In genomic region chr13:99990045-99990977, GRCh38 we compare ENCODE assay signal across 14 cellular contexts. TPM values are rescaled to one million over a fixed set of nuclear protein-coding genes. Genes with fewer than 3 reads are reported as not detected.
A peak's percentile ranks its signal among the peaks of the same experiment; 100 is the strongest.
DNase-seq lines count a peak whose midpoint lies in the region; ATAC-seq, FAIRE-seq and TF ChIP-seq lines count a peak whose summit lies in the region.
"Had no signal": no experiment of that assay in that cellular context is flagged by ENCODE, and none has a peak within 500 bp of the region (broad histone marks: within the 10 kb centered on the region; RNA-seq: fewer than 3 reads in every experiment).

No MANE protein-coding gene starts in this region.

- H2AFZ ChIP-seq in SK-N-SH (ENCODE audit: low read depth) (no peak overlapping the region), H1 (ENCODE audit: low read length) (no peak overlapping the region), neuronal stem cell (ENCODE audit: low read length) (no peak overlapping the region)

- CTCF ChIA-PET in SK-N-SH (lab: Yijun Ruan, JAX) (interaction anchor here (1.1 to 1.5 kb wide), 3 partner anchors 8 to 521 kb away, joined by 3 to 4 read pairs (median 3); partner anchors contain the start of gene ZIC2), H1 (lab: Charles Lee; ENCODE audit: partially characterized antibody) (interaction anchor here (0.5 to 2.5 kb wide), 14 partner anchors 8 to 525 kb away, joined by 3 to 10 read pairs (median 4); no protein-coding TSS in a partner anchor)

- ATAC-seq in HG03571 (IDR thresholded peaks at IDR 0.05; ENCODE audit: unreplicated experiment): no peak

- H4K5ac ChIP-seq in H1 (ENCODE audit: insufficient read length, low read depth, low read length): peak overlapping the region; percentile 63

- H3K23me2 ChIP-seq in H1 (ENCODE audit: low read depth, low read length): peaks cover 22% of the 10 kb centered on the region; the same call in 1 of the 2 replicates

- H2BK15ac ChIP-seq in H1 (ENCODE audit: low read length) (peak overlapping the region; percentile 100; the same call in 1 of the 2 replicates), neuronal stem cell (ENCODE audit: low read length) (no peak overlapping the region)

- peak overlapping the region; percentile 100 for H2BK12ac ChIP-seq in H1 (ENCODE audit: low read depth, low read length)
- H2BK12ac ChIP-seq in neuronal stem cell (ENCODE audit: low read length): peak overlapping the region; percentile 51

- H4K20me1 ChIP-seq in SK-N-SH (ENCODE audit: insufficient read depth) (peaks cover 12% of the 10 kb centered on the region; the same call in 1 of the 2 replicates), H1 (replicated peaks in 1 of 2; ENCODE audit: control insufficient read depth in 1 of 2, insufficient read depth in 2 of 2, low read length in 2 of 2) (peaks cover 1 to 2% of the 10 kb centered on the region in 2 experiments)

- H3F3A ChIP-seq in SK-N-SH (replicated peaks; ENCODE audit: insufficient read depth): peaks cover 8% of the 10 kb centered on the region

- POLR2A ChIA-PET in SK-N-SH (lab: Yijun Ruan, JAX): no interaction called here
- POLR2A ChIA-PET in H1 (lab: Charles Lee; ENCODE audit: partially characterized antibody): interaction anchor here (0.7 to 10.0 kb wide), 9 partner anchors 7 to 332 kb away, joined by 3 to 145 read pairs (median 6); partner anchors contain the start of genes ZIC2 and ZIC5

- H3K14ac ChIP-seq in H1 (ENCODE audit: insufficient read length) (no peak overlapping the region), neuronal stem cell (ENCODE audit: low read length) (peak overlapping the region; percentile 57)

- H3K9me3 ChIP-seq in SK-N-SH (no peaks in the 10 kb centered on the region), H1 (ENCODE audit: insufficient read depth in 2 of 2, low read depth in 1 of 2, low read length in 1 of 2) (no peaks in the 10 kb centered on the region), neuronal stem cell (replicated peaks in 1 of 2; ENCODE audit: control insufficient read depth in 2 of 2, insufficient read depth in 1 of 2, low read depth in 1 of 2, low read length in 2 of 2) (peaks cover 0 to 3% of the 10 kb centered on the region in 2 donors)

- H3K9me2 ChIP-seq in SK-N-SH: no peaks in the 10 kb centered on the region

- TF ChIP-seq POLR2A in H1 (IDR thresholded peaks at IDR 0.05; ENCODE audit: control extremely low read depth in 1 of 2, low read depth in 2 of 2, low read length in 2 of 2): no peak

- peak overlapping the region; percentile 99 for H4K91ac ChIP-seq in H1 (replicated peaks; ENCODE audit: insufficient read length, low read length)
- H4K91ac ChIP-seq in neuronal stem cell (ENCODE audit: low read depth, low read length, poor library complexity): no peak overlapping the region

- peak overlapping the region; percentile 99; the same call in 1 of the 2 replicates for H2BK20ac ChIP-seq in H1 (ENCODE audit: low read length)

- H2BK5ac ChIP-seq in H1 (ENCODE audit: low read depth, low read length) (peak overlapping the region; percentile 93; the same call in 1 of the 2 replicates), neuronal stem cell (ENCODE audit: low read length) (no peak overlapping the region)

- H4K8ac ChIP-seq in H1 (ENCODE audit: extremely low read depth, insufficient read depth, low read length) (no peak overlapping the region; the same call in 1 of the 2 replicates), neuronal stem cell (ENCODE audit: low read depth, low read length) (no peak overlapping the region)

- H2BK120ac ChIP-seq in H1 (replicated peaks; ENCODE audit: low read depth, low read length): peak overlapping the region; percentile 84
- no peak overlapping the region for H2BK120ac ChIP-seq in neuronal stem cell (ENCODE audit: low read depth, low read length)

- WGBS in SK-N-SH (ENCODE audit: low lambda C conversion rate): 11% methylated on average over 42 of the region's 43 CpGs
- 5% methylated on average over 42 of the region's 43 CpGs; no CpG with 5 or more reads in 1 of the 2 experiments for WGBS in H1 (ENCODE audit: extremely low coverage in 1 of 2, insufficient coverage in 1 of 2, insufficient read length in 1 of 2, insufficient replicate concordance in 2 of 2, low coverage in 1 of 2, low lambda C conversion rate in 2 of 2, missing lambda C conversion rate in 1 of 2), 2 experiments
- WGBS in neuronal stem cell (ENCODE audit: extremely low coverage in 2 of 2, insufficient read length in 2 of 2, insufficient replicate concordance in 1 of 2), 2 donors: no CpG with 5 or more reads among the region's 43 CpGs

- H3K27me3 ChIP-seq in SK-N-SH (ENCODE audit: insufficient read depth) (peaks cover 96% of the 10 kb centered on the region), H1 (replicated peaks in 1 of 4; ENCODE audit: control insufficient read depth in 3 of 4, extremely low read depth in 1 of 4, insufficient read depth in 3 of 4, low read length in 3 of 4) (peaks cover 3 to 74% (median 45%) of the 10 kb centered on the region in 4 experiments; a peak in 6 of 7 replicates), neuronal stem cell (ENCODE audit: control insufficient read depth in 3 of 3, insufficient read depth in 3 of 3, low read depth in 1 of 3, low read length in 3 of 3) (peaks cover 15 to 56% (median 28%) of the 10 kb centered on the region in 3 experiments)

- H3K23ac ChIP-seq in H1 (ENCODE audit: insufficient read length): no peak overlapping the region
- H3K23ac ChIP-seq in neuronal stem cell (ENCODE audit: low read depth, low read length, poor library complexity): peak overlapping the region; percentile 99

- peak; percentile 50 for FAIRE-seq in H1 (lab: Jason Lieb, UNC)
- FAIRE-seq: H54 had no signal

- no peak overlapping the region for H3K27ac ChIP-seq in SK-N-SH (ENCODE audit: low read depth in 2 of 2, low read length in 1 of 2)
- H3K27ac ChIP-seq in H1 (ENCODE audit: low read depth, low read length): no peak overlapping the region
- H3K27ac ChIP-seq in neuronal stem cell (replicated peaks; ENCODE audit: low read length): no peak overlapping the region
- H3K27ac ChIP-seq: 22Rv1 had no signal

- peak overlapping the region; percentile 99; the same call in 1 of the 2 replicates for H2AK5ac ChIP-seq in H1 (ENCODE audit: low read depth, low read length)
- H2AK5ac ChIP-seq in neuronal stem cell (ENCODE audit: low read depth, low read length): peak overlapping the region; percentile 90

- H3K4me1 ChIP-seq in SK-N-SH (ENCODE audit: control insufficient read depth in 1 of 2, insufficient read depth in 2 of 2, low read depth in 1 of 2, low read length in 1 of 2): no peaks in the 10 kb centered on the region
- H3K4me1 ChIP-seq in H1 (replicated peaks in 1 of 4; ENCODE audit: control insufficient read depth in 3 of 4, insufficient read depth in 4 of 4, low read length in 3 of 4): peaks cover 8 to 35% (median 25%) of the 10 kb centered on the region in 4 experiments
- peaks cover 32 to 49% of the 10 kb centered on the region in 2 donors for H3K4me1 ChIP-seq in neuronal stem cell (ENCODE audit: control insufficient read depth in 2 of 2, insufficient read depth in 1 of 2, low read depth in 1 of 2, low read length in 2 of 2)

- H3K18ac ChIP-seq in H1 (ENCODE audit: extremely low read depth, low read length) (peak overlapping the region; percentile 84), neuronal stem cell (ENCODE audit: low read length) (peak overlapping the region; percentile 73)

- DNase-seq in NCI-H2081 (lab: John Stamatoyannopoulos, UW): peak; percentile 79 to 88
- no peak for DNase-seq in NCI-H2081 treated with DMSO at 0.1 percent for 48 hours (lab: John Stamatoyannopoulos, UW)
- peak; percentile 27 for DNase-seq in SK-N-SH
- peak in 1 of 2 experiments; percentile 81 for DNase-seq in H1 (ENCODE audit: low read depth in 1 of 2, low spot score in 2 of 2)
- peak; percentile 30 for DNase-seq in neuronal stem cell (ENCODE audit: low spot score)
- DNase-seq in mucosa of gallbladder (ENCODE audit: low spot score): no peak
- DNase-seq in HPDE6-E6E7 (ENCODE audit: extremely low spot score): no peak
- DNase-seq: NCI-H1105, OCI-M1, T-helper 9 cell had no signal

- TF ChIP-seq RAD21 in SK-N-SH (IDR thresholded peaks at IDR 0.05; ENCODE audit: low read length) (no peak), H1 (IDR thresholded peaks at IDR 0.05 in 1 of 2, conservative IDR thresholded peaks at IDR 0.05 in 1 of 2; ENCODE audit: low read depth in 2 of 2, low read length in 2 of 2) (no peak)

- H3K4ac ChIP-seq in H1 (replicated peaks; ENCODE audit: insufficient read length, low read depth, low read length) (peak overlapping the region; percentile 97), neuronal stem cell (ENCODE audit: low read length) (no peak overlapping the region)

- H3K79me1 ChIP-seq in H1 (ENCODE audit: low read depth, low read length): no peaks in the 10 kb centered on the region; the same call in 1 of the 2 replicates
- peaks cover 6% of the 10 kb centered on the region for H3K79me1 ChIP-seq in neuronal stem cell (ENCODE audit: low read depth, low read length)

- no peak overlapping the region for H3K56ac ChIP-seq in H1 (replicated peaks; ENCODE audit: insufficient read length, low read depth, low read length)

- H3K9ac ChIP-seq in SK-N-SH (no peak overlapping the region), H1 (replicated peaks in 1 of 4; ENCODE audit: extremely low read depth in 1 of 4, low read depth in 3 of 4, low read length in 3 of 4) (no peak overlapping the region), neuronal stem cell (ENCODE audit: low read depth, low read length, poor library complexity) (peak overlapping the region; percentile 73)

- no peak overlapping the region for H3K4me2 ChIP-seq in SK-N-SH
- peak overlapping the region; percentile 91 to 95 for H3K4me2 ChIP-seq in H1 (ENCODE audit: insufficient read depth in 1 of 2, low read depth in 2 of 2, low read length in 2 of 2)
- peak overlapping the region; percentile 41 for H3K4me2 ChIP-seq in neuronal stem cell (ENCODE audit: insufficient read depth, low read length, poor library complexity, severe bottlenecking)

- TF ChIP-seq EP300 in SK-N-SH (IDR thresholded peaks at IDR 0.05; ENCODE audit: borderline replicate concordance in 1 of 2, low read depth in 1 of 2, low read length in 1 of 2) (no peak), H1 (IDR thresholded peaks at IDR 0.05; ENCODE audit: borderline replicate concordance in 1 of 2, low read depth in 2 of 2, low read length in 2 of 2) (no peak)

- H3K79me2 ChIP-seq in SK-N-SH (ENCODE audit: insufficient read depth) (no peaks in the 10 kb centered on the region), H1 (ENCODE audit: control insufficient read depth in 1 of 2, insufficient read depth in 2 of 2, low read length in 2 of 2) (peaks cover 0 to 19% of the 10 kb centered on the region in 2 experiments; a peak in 2 of 4 replicates)

- H3K4me3 ChIP-seq in SK-N-SH (ENCODE audit: low read depth in 2 of 2, low read length in 1 of 2) (no peak overlapping the region), H1 (ENCODE audit: extremely low read depth in 1 of 4, insufficient read depth in 2 of 4, low read depth in 3 of 4, low read length in 4 of 4) (peak overlapping the region; percentile 31 to 72 (median 44)), neuronal stem cell (ENCODE audit: low read length in 2 of 2) (peak overlapping the region in 1 of 2 donors; percentile 9)

- TF ChIP-seq CTCF in SK-N-SH (IDR thresholded peaks at IDR 0.05): no peak
- no peak for TF ChIP-seq CTCF in H1 (IDR thresholded peaks at IDR 0.05; ENCODE audit: control extremely low read depth in 1 of 3, insufficient read depth in 1 of 3, low read depth in 1 of 3, low read length in 3 of 3)

- H3K36me3 ChIP-seq in SK-N-SH (replicated peaks in 1 of 2; ENCODE audit: control insufficient read depth in 1 of 2, insufficient read depth in 2 of 2, low read length in 1 of 2) (no peaks in the 10 kb centered on the region), H1 (ENCODE audit: control insufficient read depth in 2 of 4, insufficient read depth in 4 of 4, low read length in 3 of 4) (peaks cover 0 to 17% (median 5%) of the 10 kb centered on the region in 4 experiments; a peak in 5 of 8 replicates), neuronal stem cell (replicated peaks in 1 of 2; ENCODE audit: control insufficient read depth in 2 of 2, insufficient read depth in 2 of 2, low read length in 2 of 2) (peaks cover 5 to 41% of the 10 kb centered on the region in 2 donors)

RNA-seq across cellular contexts. Expression of gene ZIC2, which starts 8.7 kb away (rescaled TPM):
- polyA plus RNA-seq in SK-N-SH (2012; rRNA removed): not detected in 2 replicates
- polyA plus RNA-seq in SK-N-SH (2012; cell fraction: cytosol; rRNA removed): not detected in 2 replicates
- not detected in 2 replicates for polyA plus RNA-seq in SK-N-SH (2012; cell fraction: nucleus; rRNA removed)
- total RNA-seq in H1 (2021; fragmentation: NEBNext Ultra II Directional; extraction: Animal tissue kit (Norgen Biotek cat#: 25700)): 372 and 429 TPM in 2 replicates
- polyA plus RNA-seq in H1 (2011; rRNA removed): 53.2 and 67.1 TPM in 2 replicates
- 54.3 TPM for polyA plus RNA-seq in H1 (2011; cell fraction: cytosol; rRNA removed)
- polyA plus RNA-seq in H1 (2011; cell fraction: nucleus; rRNA removed): 212 TPM
- polyA plus RNA-seq in H1 (2012, experiment 1 of 2): 149 to 263 TPM (median 185 TPM) in 4 replicates
- polyA plus RNA-seq in H1 (2012, experiment 2 of 2): 87.1 TPM
- polyA plus RNA-seq in H1 (2013, experiment 1 of 2): 140 TPM
- 134 TPM for polyA plus RNA-seq in H1 (2013, experiment 2 of 2)
- 32.3 and 40.3 TPM in 2 replicates for polyA minus RNA-seq in H1 (2011; rRNA and poly(A)+ RNA removed)
- polyA minus RNA-seq in H1 (2011; cell fraction: cytosol; rRNA and poly(A)+ RNA removed): 164 TPM
- 103 TPM for polyA minus RNA-seq in H1 (2011; cell fraction: nucleus; rRNA and poly(A)+ RNA removed)
- 120 TPM for polyA plus RNA-seq in neuronal stem cell (2013, experiment 1 of 2)
- polyA plus RNA-seq in neuronal stem cell (2013, experiment 2 of 2): 122 TPM
- 0.23 TPM for total RNA-seq in mucosa of gallbladder
- total RNA-seq: fibroblast of lung had no signal
- polyA plus RNA-seq: fibroblast of lung had no signal

RNA-seq across cellular contexts. Expression of gene ZIC5, which starts 18.7 kb away (rescaled TPM):
- polyA plus RNA-seq in SK-N-SH (2012; rRNA removed): not detected in 2 replicates
- not detected in 2 replicates for polyA plus RNA-seq in SK-N-SH (2012; cell fraction: cytosol; rRNA removed)
- not detected in 2 replicates for polyA plus RNA-seq in SK-N-SH (2012; cell fraction: nucleus; rRNA removed)
- total RNA-seq in H1 (2021; fragmentation: NEBNext Ultra II Directional; extraction: Animal tissue kit (Norgen Biotek cat#: 25700)): 51.0 and 52.7 TPM in 2 replicates
- polyA plus RNA-seq in H1 (2011; rRNA removed): 14.2 and 14.8 TPM in 2 replicates
- polyA plus RNA-seq in H1 (2011; cell fraction: cytosol; rRNA removed): 13.2 TPM
- polyA plus RNA-seq in H1 (2011; cell fraction: nucleus; rRNA removed): 22.7 TPM
- 16.2 to 29.3 TPM (median 20.3 TPM) in 4 replicates for polyA plus RNA-seq in H1 (2012, experiment 1 of 2)
- 15.1 TPM for polyA plus RNA-seq in H1 (2012, experiment 2 of 2)
- 31.4 TPM for polyA plus RNA-seq in H1 (2013, experiment 1 of 2)
- 28.2 TPM for polyA plus RNA-seq in H1 (2013, experiment 2 of 2)
- polyA minus RNA-seq in H1 (2011; rRNA and poly(A)+ RNA removed): 16.6 and 20.0 TPM in 2 replicates
- polyA minus RNA-seq in H1 (2011; cell fraction: cytosol; rRNA and poly(A)+ RNA removed): 22.3 TPM
- polyA minus RNA-seq in H1 (2011; cell fraction: nucleus; rRNA and poly(A)+ RNA removed): 42.4 TPM
- polyA plus RNA-seq in neuronal stem cell (2013, experiment 1 of 2): 18.1 TPM
- polyA plus RNA-seq in neuronal stem cell (2013, experiment 2 of 2): 18.3 TPM
- total RNA-seq in mucosa of gallbladder: 0.03 TPM
- total RNA-seq: fibroblast of lung had no signal
- polyA plus RNA-seq: fibroblast of lung had no signal

Comparison
In these comparisons a context has a peak if more than half of its experiments do, and no peak if none do; other contexts are left out.
1. DNase-seq: peak in NCI-H2081 (2 of 2), SK-N-SH (single experiment) and neuronal stem cell (single experiment); none in NCI-H2081 treated with DMSO at 0.1 percent for 48 hours (single experiment), mucosa of gallbladder (single experiment) and HPDE6-E6E7 (single experiment).
2. H3K4me3 ChIP-seq: peak in H1 (4 of 4); none in SK-N-SH (0 of 2).
3. RNA of gene ZIC2, which starts 8.7 kb away (total RNA-seq): 372 to 429 TPM in H1; 0.23 TPM in mucosa of gallbladder (single experiment); every median in the first group is over 100 times any median in the second.
4. RNA of gene ZIC5, which starts 18.7 kb away (total RNA-seq): 51.0 to 52.7 TPM in H1; 0.03 TPM in mucosa of gallbladder (single experiment); every median in the first group is over 10 times any median in the second.